ENCODE assay signal across 8 cellular contexts in the genomic region with DNA sequence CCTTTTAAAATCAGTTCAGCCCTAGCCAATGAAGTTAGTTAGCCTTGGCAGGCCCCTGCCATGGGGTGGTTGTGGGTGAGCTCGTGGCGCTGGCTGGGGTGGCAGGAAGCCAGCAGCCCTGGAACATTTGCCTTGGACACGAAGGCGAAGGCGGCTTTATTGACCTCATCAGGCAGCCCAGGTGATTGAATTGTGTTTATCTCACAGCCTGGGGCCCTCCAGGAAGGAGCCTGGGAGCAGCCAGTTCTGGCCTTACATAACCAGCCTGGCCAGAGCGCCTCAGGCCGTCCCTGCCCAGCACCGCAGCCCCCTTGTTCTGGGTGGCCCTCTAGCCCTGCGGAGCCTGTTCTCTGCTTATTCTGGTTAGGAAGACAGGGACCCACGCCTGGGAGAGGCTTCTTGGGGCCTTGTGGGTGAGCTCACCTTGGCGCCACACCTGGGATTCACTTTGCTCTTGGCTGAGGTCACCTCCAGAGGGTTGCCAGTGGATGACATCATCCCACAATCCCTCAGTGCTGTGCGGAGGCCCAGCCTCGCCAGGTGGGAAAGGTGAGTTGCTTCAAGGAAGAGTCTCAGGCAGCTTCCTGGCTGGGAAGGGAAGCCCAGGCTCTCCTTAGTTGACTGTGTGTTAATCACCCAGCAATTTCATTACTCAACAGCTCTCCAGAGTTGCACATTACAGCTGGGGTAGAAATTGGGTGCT. TPM values are rescaled to one million over a fixed set of nuclear protein-coding genes. Genes with fewer than 3 reads are reported as not detected.
A peak's percentile ranks its signal among the peaks of the same experiment; 100 is the strongest.
DNase-seq lines count a peak whose midpoint lies in the region; ATAC-seq and TF ChIP-seq lines count a peak whose summit lies in the region.

No MANE protein-coding gene starts in this region.

- no peaks in the 10 kb centered on the region for H3K27me3 ChIP-seq in breast epithelium
- no peaks in the 10 kb centered on the region for H3K27me3 ChIP-seq in left lung
- no peaks in the 10 kb centered on the region for H3K27me3 ChIP-seq in upper lobe of right lung

- no peak for TF ChIP-seq POLR2A in breast epithelium (IDR thresholded peaks at IDR 0.05)

- no peaks in the 10 kb centered on the region for H3K36me3 ChIP-seq in breast epithelium
- H3K36me3 ChIP-seq in left lung = peaks cover 0 to 30% of the 10 kb centered on the region in 2 donors
- H3K36me3 ChIP-seq in upper lobe of right lung = peaks cover 14% of the 10 kb centered on the region

- peak; percentile 20 for DNase-seq in DMS 273 (lab: John Stamatoyannopoulos, UW; ENCODE audit: unreplicated experiment)
- no peak for DNase-seq in DMS 273 treated with DMSO at 0.1 percent for 48 hours (lab: John Stamatoyannopoulos, UW)
- peak; percentile 92 to 97 for DNase-seq in breast epithelium (ENCODE audit: low spot score in 2 of 2)
- DNase-seq in left lung = peak; percentile 78 to 82
- DNase-seq in upper lobe of right lung = peak; percentile 90
- DNase-seq in cortex of kidney (lab: John Stamatoyannopoulos, UW) = no peak
- no peak for DNase-seq in activated gamma-delta T cell (lab: John Stamatoyannopoulos, UW)

- no peak for TF ChIP-seq CTCF in breast epithelium (IDR thresholded peaks at IDR 0.05)
- no peak for TF ChIP-seq CTCF in left lung (IDR thresholded peaks at IDR 0.05)
- TF ChIP-seq CTCF in upper lobe of right lung (IDR thresholded peaks at IDR 0.05) = no peak

- H3K4me3 ChIP-seq in breast epithelium (no peak overlapping the region), left lung (no peak overlapping the region), upper lobe of right lung (no peak overlapping the region)

- H3K4me1 ChIP-seq in breast epithelium (peaks cover 0 to 21% of the 10 kb centered on the region in 2 donors), left lung (peaks cover 38 to 71% of the 10 kb centered on the region in 2 donors), upper lobe of right lung (peaks cover 52% of the 10 kb centered on the region)

- H3K27ac ChIP-seq in breast epithelium (peak overlapping the region; percentile 92 to 98), left lung (peak overlapping the region; percentile 68 to 83), upper lobe of right lung (peak overlapping the region; percentile 91)

- intact Hi-C loops in breast epithelium (cut with DNase I; ENCODE audit: low total_unique reads) = loop anchor here (10.0 kb wide), 1 partner anchor 130 kb away; a partner anchor contains a TSS
- intact Hi-C loops in left lung (cut with DNase I) = no loop called here
- intact Hi-C loops in upper lobe of right lung (cut with DNase I) = loop anchor here (10.0 kb wide), 1 partner anchor 130 kb away; a partner anchor contains a TSS

- ATAC-seq in left lung (peak; percentile 67), upper lobe of right lung (peak; percentile 77), HG02885 (IDR thresholded peaks at IDR 0.05; ENCODE audit: poor library complexity, unreplicated experiment) (no peak)

- H3K9me3 ChIP-seq in breast epithelium (no peaks in the 10 kb centered on the region), left lung (no peaks in the 10 kb centered on the region), upper lobe of right lung (no peaks in the 10 kb centered on the region)

RNA-seq across cellular contexts. Expression of a gene that starts 54.4 kb away (rescaled TPM):
- total RNA-seq in breast epithelium (10 to 100 TPM; 21.4 to 34.1 (median 22.0) TPM), left lung (10 to 100 TPM; 28.3 to 33.7 TPM), upper lobe of right lung (26.4 TPM)

Comparison
In these comparisons a context has a peak if more than half of its experiments do, and no peak if none do; other contexts are left out.
1. DNase-seq: peak in DMS 273 (single experiment), breast epithelium (2 of 2), left lung (2 of 2) and upper lobe of right lung (single experiment); none in DMS 273 treated with DMSO at 0.1 percent for 48 hours (single experiment), cortex of kidney (single experiment) and activated gamma-delta T cell (single experiment).
2. intact Hi-C loops: an anchor here in breast epithelium (10.0 kb wide) and upper lobe of right lung (10.0 kb wide); none called in left lung.
3. Peak in every context shown above with its lines, with median percentiles within 50 percentile points of each other: H3K27ac ChIP-seq.